ENCODE assay signal across 1 cellular context in the genomic region with DNA sequence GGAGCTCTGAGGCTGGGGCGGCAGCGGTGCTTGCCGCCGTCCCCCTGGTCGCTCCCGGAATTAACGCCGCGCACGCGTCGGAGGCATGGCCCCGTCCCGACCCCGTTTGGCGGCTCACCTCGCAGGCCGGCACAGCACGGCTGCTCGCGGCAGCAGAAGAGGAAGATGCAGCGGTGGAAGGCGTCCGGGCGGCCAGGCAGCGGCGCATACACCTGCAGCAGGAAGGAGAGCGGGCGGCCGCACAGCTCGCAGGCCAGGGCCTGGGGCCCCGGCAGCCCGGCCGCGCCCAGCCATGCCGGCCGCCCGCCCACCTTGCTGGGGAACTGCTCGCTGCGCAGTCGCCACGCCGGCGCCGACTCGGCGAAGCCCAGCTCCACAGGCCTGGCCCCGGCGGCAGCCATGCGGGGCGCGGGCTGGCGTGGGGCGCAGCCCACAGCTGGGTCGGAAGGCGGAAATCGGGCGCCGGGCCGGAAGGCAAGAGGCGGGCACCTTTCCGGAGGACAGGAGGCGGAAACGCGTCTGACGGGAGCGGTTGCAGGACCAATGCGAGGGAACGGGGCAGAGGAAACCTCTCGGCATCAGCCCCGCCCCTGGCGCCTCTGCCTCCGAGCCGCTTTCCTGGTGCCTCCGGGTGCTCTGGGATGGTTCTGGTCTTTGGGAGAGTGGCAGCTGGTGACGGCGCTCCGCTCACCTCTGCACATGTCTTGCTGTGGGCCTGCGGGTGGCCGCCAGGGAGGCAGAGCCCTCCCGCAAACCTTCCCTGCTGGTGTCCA.
TF ChIP-seq lines count a peak whose summit lies in the region.

A gene with protein sequence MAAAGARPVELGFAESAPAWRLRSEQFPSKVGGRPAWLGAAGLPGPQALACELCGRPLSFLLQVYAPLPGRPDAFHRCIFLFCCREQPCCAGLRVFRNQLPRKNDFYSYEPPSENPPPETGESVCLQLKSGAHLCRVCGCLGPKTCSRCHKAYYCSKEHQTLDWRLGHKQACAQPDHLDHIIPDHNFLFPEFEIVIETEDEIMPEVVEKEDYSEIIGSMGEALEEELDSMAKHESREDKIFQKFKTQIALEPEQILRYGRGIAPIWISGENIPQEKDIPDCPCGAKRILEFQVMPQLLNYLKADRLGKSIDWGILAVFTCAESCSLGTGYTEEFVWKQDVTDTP (minus strand): TSS at position 457 of the 773 bp plus-strand sequence. CDS start 56 bp downstream, at position 401.

TF ChIP-seq in HepG2, 621 proteins besides CTCF, POLR2A, EP300 and RAD21 (continued from another document and continues in another):
- TF ChIP-seq DDIT3 (CRISPR knock-in tag; IDR thresholded peaks at IDR 0.05): no peak
- TF ChIP-seq NR3C1 (CRISPR knock-in tag; IDR thresholded peaks at IDR 0.05): no peak
- TF ChIP-seq JUN (CRISPR knock-in tag; IDR thresholded peaks at IDR 0.05): no peak
- no peak for TF ChIP-seq MTA3 (CRISPR knock-in tag; IDR thresholded peaks at IDR 0.05)
- TF ChIP-seq, protein P1, sequence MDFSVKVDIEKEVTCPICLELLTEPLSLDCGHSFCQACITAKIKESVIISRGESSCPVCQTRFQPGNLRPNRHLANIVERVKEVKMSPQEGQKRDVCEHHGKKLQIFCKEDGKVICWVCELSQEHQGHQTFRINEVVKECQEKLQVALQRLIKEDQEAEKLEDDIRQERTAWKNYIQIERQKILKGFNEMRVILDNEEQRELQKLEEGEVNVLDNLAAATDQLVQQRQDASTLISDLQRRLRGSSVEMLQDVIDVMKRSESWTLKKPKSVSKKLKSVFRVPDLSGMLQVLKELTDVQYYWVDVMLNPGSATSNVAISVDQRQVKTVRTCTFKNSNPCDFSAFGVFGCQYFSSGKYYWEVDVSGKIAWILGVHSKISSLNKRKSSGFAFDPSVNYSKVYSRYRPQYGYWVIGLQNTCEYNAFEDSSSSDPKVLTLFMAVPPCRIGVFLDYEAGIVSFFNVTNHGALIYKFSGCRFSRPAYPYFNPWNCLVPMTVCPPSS (IDR thresholded peaks at IDR 0.05): no peak
- no peak for TF ChIP-seq ZSCAN21 (CRISPR knock-in tag; IDR thresholded peaks at IDR 0.05; ENCODE audit: borderline replicate concordance)
- no peak for TF ChIP-seq NAIF1 (CRISPR knock-in tag; IDR thresholded peaks at IDR 0.05; ENCODE audit: borderline replicate concordance)
- TF ChIP-seq, protein P2, sequence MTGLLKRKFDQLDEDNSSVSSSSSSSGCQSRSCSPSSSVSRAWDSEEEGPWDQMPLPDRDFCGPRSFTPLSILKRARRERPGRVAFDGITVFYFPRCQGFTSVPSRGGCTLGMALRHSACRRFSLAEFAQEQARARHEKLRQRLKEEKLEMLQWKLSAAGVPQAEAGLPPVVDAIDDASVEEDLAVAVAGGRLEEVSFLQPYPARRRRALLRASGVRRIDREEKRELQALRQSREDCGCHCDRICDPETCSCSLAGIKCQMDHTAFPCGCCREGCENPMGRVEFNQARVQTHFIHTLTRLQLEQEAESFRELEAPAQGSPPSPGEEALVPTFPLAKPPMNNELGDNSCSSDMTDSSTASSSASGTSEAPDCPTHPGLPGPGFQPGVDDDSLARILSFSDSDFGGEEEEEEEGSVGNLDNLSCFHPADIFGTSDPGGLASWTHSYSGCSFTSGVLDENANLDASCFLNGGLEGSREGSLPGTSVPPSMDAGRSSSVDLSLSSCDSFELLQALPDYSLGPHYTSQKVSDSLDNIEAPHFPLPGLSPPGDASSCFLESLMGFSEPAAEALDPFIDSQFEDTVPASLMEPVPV (CRISPR knock-in tag; IDR thresholded peaks at IDR 0.05): peak; percentile 93
- TF ChIP-seq, protein P3, sequence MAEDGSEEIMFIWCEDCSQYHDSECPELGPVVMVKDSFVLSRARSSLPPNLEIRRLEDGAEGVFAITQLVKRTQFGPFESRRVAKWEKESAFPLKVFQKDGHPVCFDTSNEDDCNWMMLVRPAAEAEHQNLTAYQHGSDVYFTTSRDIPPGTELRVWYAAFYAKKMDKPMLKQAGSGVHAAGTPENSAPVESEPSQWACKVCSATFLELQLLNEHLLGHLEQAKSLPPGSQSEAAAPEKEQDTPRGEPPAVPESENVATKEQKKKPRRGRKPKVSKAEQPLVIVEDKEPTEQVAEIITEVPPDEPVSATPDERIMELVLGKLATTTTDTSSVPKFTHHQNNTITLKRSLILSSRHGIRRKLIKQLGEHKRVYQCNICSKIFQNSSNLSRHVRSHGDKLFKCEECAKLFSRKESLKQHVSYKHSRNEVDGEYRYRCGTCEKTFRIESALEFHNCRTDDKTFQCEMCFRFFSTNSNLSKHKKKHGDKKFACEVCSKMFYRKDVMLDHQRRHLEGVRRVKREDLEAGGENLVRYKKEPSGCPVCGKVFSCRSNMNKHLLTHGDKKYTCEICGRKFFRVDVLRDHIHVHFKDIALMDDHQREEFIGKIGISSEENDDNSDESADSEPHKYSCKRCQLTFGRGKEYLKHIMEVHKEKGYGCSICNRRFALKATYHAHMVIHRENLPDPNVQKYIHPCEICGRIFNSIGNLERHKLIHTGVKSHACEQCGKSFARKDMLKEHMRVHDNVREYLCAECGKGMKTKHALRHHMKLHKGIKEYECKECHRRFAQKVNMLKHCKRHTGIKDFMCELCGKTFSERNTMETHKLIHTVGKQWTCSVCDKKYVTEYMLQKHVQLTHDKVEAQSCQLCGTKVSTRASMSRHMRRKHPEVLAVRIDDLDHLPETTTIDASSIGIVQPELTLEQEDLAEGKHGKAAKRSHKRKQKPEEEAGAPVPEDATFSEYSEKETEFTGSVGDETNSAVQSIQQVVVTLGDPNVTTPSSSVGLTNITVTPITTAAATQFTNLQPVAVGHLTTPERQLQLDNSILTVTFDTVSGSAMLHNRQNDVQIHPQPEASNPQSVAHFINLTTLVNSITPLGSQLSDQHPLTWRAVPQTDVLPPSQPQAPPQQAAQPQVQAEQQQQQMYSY (CRISPR knock-in tag; IDR thresholded peaks at IDR 0.05): peak; percentile 50
- peak; percentile 76 for TF ChIP-seq KDM5A (IDR thresholded peaks at IDR 0.05; ENCODE audit: borderline replicate concordance, low read length)
- TF ChIP-seq ZNF530 (CRISPR knock-in tag; IDR thresholded peaks at IDR 0.05; ENCODE audit: low read depth): no peak
- TF ChIP-seq RCOR2 (CRISPR knock-in tag; IDR thresholded peaks at IDR 0.05): no peak
- TF ChIP-seq PITX1 (CRISPR knock-in tag; IDR thresholded peaks at IDR 0.05): peak; percentile 74
- no peak for TF ChIP-seq ZBTB7A (CRISPR knock-in tag; IDR thresholded peaks at IDR 0.05)
- TF ChIP-seq, protein P4, sequence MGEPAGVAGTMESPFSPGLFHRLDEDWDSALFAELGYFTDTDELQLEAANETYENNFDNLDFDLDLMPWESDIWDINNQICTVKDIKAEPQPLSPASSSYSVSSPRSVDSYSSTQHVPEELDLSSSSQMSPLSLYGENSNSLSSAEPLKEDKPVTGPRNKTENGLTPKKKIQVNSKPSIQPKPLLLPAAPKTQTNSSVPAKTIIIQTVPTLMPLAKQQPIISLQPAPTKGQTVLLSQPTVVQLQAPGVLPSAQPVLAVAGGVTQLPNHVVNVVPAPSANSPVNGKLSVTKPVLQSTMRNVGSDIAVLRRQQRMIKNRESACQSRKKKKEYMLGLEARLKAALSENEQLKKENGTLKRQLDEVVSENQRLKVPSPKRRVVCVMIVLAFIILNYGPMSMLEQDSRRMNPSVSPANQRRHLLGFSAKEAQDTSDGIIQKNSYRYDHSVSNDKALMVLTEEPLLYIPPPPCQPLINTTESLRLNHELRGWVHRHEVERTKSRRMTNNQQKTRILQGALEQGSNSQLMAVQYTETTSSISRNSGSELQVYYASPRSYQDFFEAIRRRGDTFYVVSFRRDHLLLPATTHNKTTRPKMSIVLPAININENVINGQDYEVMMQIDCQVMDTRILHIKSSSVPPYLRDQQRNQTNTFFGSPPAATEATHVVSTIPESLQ (CRISPR knock-in tag; conservative IDR thresholded peaks at IDR 0.05): no peak
- peak; percentile 90 for TF ChIP-seq SNAPC2 (CRISPR knock-in tag; IDR thresholded peaks at IDR 0.05)
- no peak for TF ChIP-seq ZNF10 (CRISPR knock-in tag; IDR thresholded peaks at IDR 0.05; ENCODE audit: borderline replicate concordance, low read depth)
- TF ChIP-seq, protein P5, sequence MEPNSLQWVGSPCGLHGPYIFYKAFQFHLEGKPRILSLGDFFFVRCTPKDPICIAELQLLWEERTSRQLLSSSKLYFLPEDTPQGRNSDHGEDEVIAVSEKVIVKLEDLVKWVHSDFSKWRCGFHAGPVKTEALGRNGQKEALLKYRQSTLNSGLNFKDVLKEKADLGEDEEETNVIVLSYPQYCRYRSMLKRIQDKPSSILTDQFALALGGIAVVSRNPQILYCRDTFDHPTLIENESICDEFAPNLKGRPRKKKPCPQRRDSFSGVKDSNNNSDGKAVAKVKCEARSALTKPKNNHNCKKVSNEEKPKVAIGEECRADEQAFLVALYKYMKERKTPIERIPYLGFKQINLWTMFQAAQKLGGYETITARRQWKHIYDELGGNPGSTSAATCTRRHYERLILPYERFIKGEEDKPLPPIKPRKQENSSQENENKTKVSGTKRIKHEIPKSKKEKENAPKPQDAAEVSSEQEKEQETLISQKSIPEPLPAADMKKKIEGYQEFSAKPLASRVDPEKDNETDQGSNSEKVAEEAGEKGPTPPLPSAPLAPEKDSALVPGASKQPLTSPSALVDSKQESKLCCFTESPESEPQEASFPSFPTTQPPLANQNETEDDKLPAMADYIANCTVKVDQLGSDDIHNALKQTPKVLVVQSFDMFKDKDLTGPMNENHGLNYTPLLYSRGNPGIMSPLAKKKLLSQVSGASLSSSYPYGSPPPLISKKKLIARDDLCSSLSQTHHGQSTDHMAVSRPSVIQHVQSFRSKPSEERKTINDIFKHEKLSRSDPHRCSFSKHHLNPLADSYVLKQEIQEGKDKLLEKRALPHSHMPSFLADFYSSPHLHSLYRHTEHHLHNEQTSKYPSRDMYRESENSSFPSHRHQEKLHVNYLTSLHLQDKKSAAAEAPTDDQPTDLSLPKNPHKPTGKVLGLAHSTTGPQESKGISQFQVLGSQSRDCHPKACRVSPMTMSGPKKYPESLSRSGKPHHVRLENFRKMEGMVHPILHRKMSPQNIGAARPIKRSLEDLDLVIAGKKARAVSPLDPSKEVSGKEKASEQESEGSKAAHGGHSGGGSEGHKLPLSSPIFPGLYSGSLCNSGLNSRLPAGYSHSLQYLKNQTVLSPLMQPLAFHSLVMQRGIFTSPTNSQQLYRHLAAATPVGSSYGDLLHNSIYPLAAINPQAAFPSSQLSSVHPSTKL (CRISPR knock-in tag; IDR thresholded peaks at IDR 0.05): peak; percentile 54; the same call in 1 of the 2 replicates
- TF ChIP-seq, protein P6, sequence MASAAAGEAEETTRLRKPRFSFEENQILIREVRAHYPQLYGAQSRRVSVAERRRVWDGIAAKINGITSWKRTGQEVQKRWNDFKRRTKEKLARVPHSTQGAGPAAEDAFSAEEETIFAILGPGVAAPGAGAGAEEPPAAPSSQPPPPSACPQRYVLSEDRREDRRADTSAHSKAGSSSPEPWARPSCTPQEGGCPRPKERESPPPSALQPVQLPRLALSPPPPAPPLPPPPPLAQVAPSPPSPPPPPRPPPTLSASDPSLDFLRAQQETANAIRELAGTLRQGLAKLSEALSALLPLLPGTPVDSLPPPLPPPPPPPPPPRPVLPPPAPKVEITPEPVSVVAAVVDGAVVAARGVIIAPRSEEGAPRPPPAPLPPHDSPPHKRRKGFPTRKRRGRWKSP (CRISPR knock-in tag; IDR thresholded peaks at IDR 0.05): no peak; the same call in 1 of the 2 replicates
- TF ChIP-seq, protein P7, sequence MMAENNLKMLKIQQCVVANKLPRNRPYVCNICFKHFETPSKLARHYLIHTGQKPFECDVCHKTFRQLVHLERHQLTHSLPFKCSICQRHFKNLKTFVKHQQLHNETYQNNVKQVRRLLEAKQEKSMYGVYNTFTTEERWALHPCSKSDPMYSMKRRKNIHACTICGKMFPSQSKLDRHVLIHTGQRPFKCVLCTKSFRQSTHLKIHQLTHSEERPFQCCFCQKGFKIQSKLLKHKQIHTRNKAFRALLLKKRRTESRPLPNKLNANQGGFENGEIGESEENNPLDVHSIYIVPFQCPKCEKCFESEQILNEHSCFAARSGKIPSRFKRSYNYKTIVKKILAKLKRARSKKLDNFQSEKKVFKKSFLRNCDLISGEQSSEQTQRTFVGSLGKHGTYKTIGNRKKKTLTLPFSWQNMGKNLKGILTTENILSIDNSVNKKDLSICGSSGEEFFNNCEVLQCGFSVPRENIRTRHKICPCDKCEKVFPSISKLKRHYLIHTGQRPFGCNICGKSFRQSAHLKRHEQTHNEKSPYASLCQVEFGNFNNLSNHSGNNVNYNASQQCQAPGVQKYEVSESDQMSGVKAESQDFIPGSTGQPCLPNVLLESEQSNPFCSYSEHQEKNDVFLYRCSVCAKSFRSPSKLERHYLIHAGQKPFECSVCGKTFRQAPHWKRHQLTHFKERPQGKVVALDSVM (CRISPR knock-in tag; IDR thresholded peaks at IDR 0.05): no peak
- no peak; the same call in 1 of the 2 replicates for TF ChIP-seq PPARG (CRISPR knock-in tag; conservative IDR thresholded peaks at IDR 0.05)
- peak; percentile 54; the same call in 1 of the 2 replicates for TF ChIP-seq ZNF543 (CRISPR knock-in tag; IDR thresholded peaks at IDR 0.05)
- TF ChIP-seq TCF7 (IDR thresholded peaks at IDR 0.05; ENCODE audit: low read depth): no peak
- TF ChIP-seq ZNF20 (CRISPR knock-in tag; IDR thresholded peaks at IDR 0.05): no peak
- no peak for TF ChIP-seq CSRNP2 (CRISPR knock-in tag; conservative IDR thresholded peaks at IDR 0.05; ENCODE audit: low read depth)
- no peak for TF ChIP-seq MTF2 (CRISPR knock-in tag; IDR thresholded peaks at IDR 0.05; ENCODE audit: borderline replicate concordance)
- TF ChIP-seq, protein P8, sequence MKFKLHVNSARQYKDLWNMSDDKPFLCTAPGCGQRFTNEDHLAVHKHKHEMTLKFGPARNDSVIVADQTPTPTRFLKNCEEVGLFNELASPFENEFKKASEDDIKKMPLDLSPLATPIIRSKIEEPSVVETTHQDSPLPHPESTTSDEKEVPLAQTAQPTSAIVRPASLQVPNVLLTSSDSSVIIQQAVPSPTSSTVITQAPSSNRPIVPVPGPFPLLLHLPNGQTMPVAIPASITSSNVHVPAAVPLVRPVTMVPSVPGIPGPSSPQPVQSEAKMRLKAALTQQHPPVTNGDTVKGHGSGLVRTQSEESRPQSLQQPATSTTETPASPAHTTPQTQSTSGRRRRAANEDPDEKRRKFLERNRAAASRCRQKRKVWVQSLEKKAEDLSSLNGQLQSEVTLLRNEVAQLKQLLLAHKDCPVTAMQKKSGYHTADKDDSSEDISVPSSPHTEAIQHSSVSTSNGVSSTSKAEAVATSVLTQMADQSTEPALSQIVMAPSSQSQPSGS (CRISPR knock-in tag; IDR thresholded peaks at IDR 0.05): peak; percentile 78
